ENCODE assay signal across 1 cellular context in the genomic region with DNA sequence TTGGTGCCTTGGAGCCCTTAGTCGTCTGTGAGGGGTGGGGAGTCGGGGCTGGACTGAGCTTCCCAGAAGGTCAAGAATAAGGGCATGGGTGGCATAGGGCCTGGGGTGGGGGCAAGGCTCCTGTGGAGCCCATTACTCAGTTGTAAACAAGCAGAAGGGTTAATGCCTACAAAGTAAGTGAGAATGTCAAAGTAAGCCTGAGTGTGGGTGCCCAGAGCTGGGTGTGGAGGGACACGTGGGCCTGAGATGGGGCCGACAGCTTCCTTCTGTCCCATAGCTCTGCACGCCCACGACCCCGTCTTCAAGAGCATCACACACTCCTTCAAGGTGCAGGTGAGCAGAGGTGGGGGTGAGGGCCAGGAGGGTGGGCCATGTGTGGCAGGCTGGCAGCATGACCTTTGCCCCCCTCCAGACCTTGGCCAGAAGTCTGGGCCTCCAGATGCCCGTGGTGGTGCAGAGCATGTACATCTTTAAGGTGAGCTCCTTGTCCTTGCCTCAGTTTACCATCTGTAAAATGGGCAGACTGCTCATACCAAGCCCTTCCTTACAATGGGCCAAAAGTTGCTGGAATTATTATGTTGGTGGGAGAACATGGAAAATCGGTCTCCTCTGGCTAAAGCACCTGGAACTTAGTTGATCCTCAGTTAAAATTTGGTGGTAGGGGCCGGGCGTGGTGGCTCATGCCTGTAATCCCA.
TF ChIP-seq lines count a peak whose summit lies in the region.

No MANE protein-coding gene starts in this region.

TF ChIP-seq in K562, 482 proteins besides CTCF, POLR2A, EP300 and RAD21:
- TF ChIP-seq BCOR (IDR thresholded peaks at IDR 0.05) = peak; percentile 69
- TF ChIP-seq, protein P1, sequence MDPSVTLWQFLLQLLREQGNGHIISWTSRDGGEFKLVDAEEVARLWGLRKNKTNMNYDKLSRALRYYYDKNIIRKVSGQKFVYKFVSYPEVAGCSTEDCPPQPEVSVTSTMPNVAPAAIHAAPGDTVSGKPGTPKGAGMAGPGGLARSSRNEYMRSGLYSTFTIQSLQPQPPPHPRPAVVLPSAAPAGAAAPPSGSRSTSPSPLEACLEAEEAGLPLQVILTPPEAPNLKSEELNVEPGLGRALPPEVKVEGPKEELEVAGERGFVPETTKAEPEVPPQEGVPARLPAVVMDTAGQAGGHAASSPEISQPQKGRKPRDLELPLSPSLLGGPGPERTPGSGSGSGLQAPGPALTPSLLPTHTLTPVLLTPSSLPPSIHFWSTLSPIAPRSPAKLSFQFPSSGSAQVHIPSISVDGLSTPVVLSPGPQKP (CRISPR knock-in tag; IDR thresholded peaks at IDR 0.05) = no peak
- 0 out of 2 replicates have a peak, but pooled peaks have one; percentile 25 for TF ChIP-seq ZBTB1 (CRISPR knock-in tag; IDR thresholded peaks at IDR 0.05; ENCODE audit: borderline replicate concordance, low read depth)
- no peak for TF ChIP-seq RNF2 (IDR thresholded peaks at IDR 0.05)
- TF ChIP-seq RBM25 (IDR thresholded peaks at IDR 0.05; ENCODE audit: low read depth, low read length, severe bottlenecking) = peak; percentile 36
- TF ChIP-seq KDM1A (IDR thresholded peaks at IDR 0.05) = peak in 1 of 2 experiments; percentile 54; a peak in 2 of 4 replicates
- 0 out of 2 replicates have a peak, but pooled peaks have one; percentile 39 for TF ChIP-seq ADNP (tag; IDR thresholded peaks at IDR 0.05)
